ENCODE assay signal across 22 cellular contexts in genomic region chr7:95334434-95334833, GRCh38. TPM values are rescaled to one million over a fixed set of nuclear protein-coding genes. Genes with fewer than 3 reads are reported as not detected.
"Had no signal": no experiment of that assay in that cellular context is flagged by ENCODE, and none has a peak within 500 bp of the region (broad histone marks: within the 10 kb centered on the region; RNA-seq: fewer than 3 reads in every experiment).

No MANE protein-coding gene starts in this region.

- H3K27me3 ChIP-seq: neutrophil, right lobe of liver, spleen, upper lobe of right lung had no signal

- DNase-seq: activated CD4-positive, alpha-beta T cell treated with anti-CD3 and anti-CD28 coated beads for 1 hour; activated CD4-positive, alpha-beta T cell treated with anti-CD3 and anti-CD28 coated beads, Interleukin-2, amount 50 U/mL, for 48 hours; activated CD8-positive, alpha-beta memory T cell treated with anti-CD3 and anti-CD28 coated beads, Interleukin-2, amount 10 ng/mL, durations not matched to agents 7 days and 5 days; activated naive CD4-positive, alpha-beta T cell; activated naive CD8-positive, alpha-beta T cell treated with anti-CD3 and anti-CD28 coated beads for 36 hours; activated T-cell treated with anti-CD3 and anti-CD28 coated beads, Interleukin-2, amount 50 U/mL, for 1 hour; cerebellar nuclear complex; effector CD4-positive, alpha-beta T cell; hippocampal formation; lower lobe of right lung; right lobe of liver; spleen; stimulated activated CD4-positive, alpha-beta T cell treated with anti-CD3 and anti-CD28 coated beads, Interleukin-4, amount 100 ng/mL, for 4 hours; upper lobe of right lung; WERI-Rb-1 had no signal

- H3K4me3 ChIP-seq: lower lobe of right lung, right lobe of liver, spleen, upper lobe of right lung had no signal

- H3K36me3 ChIP-seq: lower lobe of right lung, neutrophil, right lobe of liver, spleen, upper lobe of right lung, WERI-Rb-1 had no signal

- H3K4me1 ChIP-seq: parathyroid adenoma, upper lobe of right lung had no signal

- H3K9me3 ChIP-seq: lower lobe of right lung, neutrophil, right lobe of liver, spleen, upper lobe of right lung had no signal

- H3K9ac ChIP-seq: parathyroid adenoma had no signal

RNA-seq across cellular contexts. Expression of gene PON1, which starts 10.1 kb away (rescaled TPM):
- total RNA-seq: activated CD8-positive, alpha-beta memory T cell treated with anti-CD3 and anti-CD28 coated beads, Interleukin-2, amount 10 ng/mL, durations not matched to agents 7 days and 5 days; activated naive CD8-positive, alpha-beta T cell treated with anti-CD3 and anti-CD28 coated beads for 36 hours; activated T-helper 17 cell treated with anti-CD3 and anti-CD28 coated beads, Interleukin-2, amount 50 U/mL, for 72 hours; fibroblast of villous mesenchyme; natural killer cell treated with Interleukin-12 subunit alpha and Interleukin-12 subunit beta and Interleukin-15 and Interleukin-18, amount 100 ng/mL, for 72 hours; spleen had no signal
- polyA plus RNA-seq: esophagus, keratinocyte had no signal
